Comparison of ENCODE assay signal across 1 cellular context in the genomic region with DNA sequence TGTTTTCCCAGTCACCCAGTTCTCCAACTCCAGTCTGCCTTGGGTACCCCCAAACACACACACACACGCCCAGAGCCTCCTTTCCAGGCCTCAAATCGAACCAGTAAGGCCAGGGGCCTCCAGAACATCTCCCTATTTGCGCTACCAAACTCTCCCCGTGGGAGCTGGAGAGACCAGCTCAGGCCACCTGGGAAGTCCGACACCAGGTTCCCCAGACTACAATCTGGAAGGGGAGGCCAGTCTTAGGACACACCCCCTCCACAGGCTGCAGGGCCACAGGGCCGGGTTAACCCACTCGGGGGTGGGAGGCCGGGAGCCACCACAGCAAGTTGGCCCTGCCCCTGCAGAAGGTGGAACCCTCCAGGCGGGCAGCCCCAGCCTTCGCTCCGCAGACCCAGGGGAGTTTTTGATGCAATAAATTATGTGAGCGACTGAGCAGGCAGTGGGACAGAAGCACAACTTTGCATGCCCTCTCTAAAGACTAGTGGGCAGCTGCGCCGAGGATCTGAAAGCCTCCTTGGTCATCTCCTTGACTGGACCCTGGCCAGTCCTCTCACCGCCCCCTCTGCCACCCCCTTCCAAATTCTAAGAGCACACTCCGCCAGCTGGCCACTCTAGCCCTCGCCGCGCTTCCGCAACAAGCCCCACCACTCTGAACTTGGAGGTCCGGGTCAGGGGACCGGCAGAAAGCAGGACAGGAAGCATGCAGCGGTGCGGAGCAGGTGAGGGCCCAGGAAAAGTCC.
TF ChIP-seq lines count a peak whose summit lies in the region.

No MANE protein-coding gene starts in this region.

TF ChIP-seq in HepG2, 621 proteins besides CTCF, POLR2A, EP300 and RAD21 (continued from another document):
- TF ChIP-seq, protein P1, sequence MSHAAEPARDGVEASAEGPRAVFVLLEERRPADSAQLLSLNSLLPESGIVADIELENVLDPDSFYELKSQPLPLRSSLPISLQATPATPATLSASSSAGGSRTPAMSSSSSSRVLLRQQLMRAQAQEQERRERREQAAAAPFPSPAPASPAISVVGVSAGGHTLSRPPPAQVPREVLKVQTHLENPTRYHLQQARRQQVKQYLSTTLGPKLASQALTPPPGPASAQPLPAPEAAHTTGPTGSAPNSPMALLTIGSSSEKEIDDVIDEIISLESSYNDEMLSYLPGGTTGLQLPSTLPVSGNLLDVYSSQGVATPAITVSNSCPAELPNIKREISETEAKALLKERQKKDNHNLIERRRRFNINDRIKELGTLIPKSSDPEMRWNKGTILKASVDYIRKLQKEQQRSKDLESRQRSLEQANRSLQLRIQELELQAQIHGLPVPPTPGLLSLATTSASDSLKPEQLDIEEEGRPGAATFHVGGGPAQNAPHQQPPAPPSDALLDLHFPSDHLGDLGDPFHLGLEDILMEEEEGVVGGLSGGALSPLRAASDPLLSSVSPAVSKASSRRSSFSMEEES (CRISPR knock-in tag; IDR thresholded peaks at IDR 0.05) = 0 out of 2 replicates have a peak, but pooled peaks have one; percentile 18
- TF ChIP-seq HMG20A (CRISPR knock-in tag; IDR thresholded peaks at IDR 0.05; ENCODE audit: borderline replicate concordance) = no peak
- peak; percentile 13 for TF ChIP-seq KDM5B (CRISPR knock-in tag; IDR thresholded peaks at IDR 0.05; ENCODE audit: borderline replicate concordance)
- peak; percentile 30; the same call in 1 of the 2 replicates for TF ChIP-seq JDP2 (CRISPR knock-in tag; IDR thresholded peaks at IDR 0.05; ENCODE audit: borderline replicate concordance)
- no peak for TF ChIP-seq GZF1 (CRISPR knock-in tag; IDR thresholded peaks at IDR 0.05)
- TF ChIP-seq, protein P2, sequence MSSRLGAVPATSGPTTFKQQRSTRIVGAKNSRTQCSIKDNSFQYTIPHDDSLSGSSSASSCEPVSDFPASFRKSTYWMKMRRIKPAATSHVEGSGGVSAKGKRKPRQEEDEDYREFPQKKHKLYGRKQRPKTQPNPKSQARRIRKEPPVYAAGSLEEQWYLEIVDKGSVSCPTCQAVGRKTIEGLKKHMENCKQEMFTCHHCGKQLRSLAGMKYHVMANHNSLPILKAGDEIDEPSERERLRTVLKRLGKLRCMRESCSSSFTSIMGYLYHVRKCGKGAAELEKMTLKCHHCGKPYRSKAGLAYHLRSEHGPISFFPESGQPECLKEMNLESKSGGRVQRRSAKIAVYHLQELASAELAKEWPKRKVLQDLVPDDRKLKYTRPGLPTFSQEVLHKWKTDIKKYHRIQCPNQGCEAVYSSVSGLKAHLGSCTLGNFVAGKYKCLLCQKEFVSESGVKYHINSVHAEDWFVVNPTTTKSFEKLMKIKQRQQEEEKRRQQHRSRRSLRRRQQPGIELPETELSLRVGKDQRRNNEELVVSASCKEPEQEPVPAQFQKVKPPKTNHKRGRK (CRISPR knock-in tag; IDR thresholded peaks at IDR 0.05) = no peak
- 0 out of 2 replicates have a peak, but pooled peaks have one; percentile 53 for TF ChIP-seq ELF4 (CRISPR knock-in tag; IDR thresholded peaks at IDR 0.05; ENCODE audit: borderline replicate concordance)
- TF ChIP-seq REL (CRISPR knock-in tag; conservative IDR thresholded peaks at IDR 0.05) = 0 out of 2 replicates have a peak, but pooled peaks have one; percentile 58
- no peak for TF ChIP-seq MYNN (CRISPR knock-in tag; IDR thresholded peaks at IDR 0.05; ENCODE audit: low read depth)
- 0 out of 2 replicates have a peak, but pooled peaks have one; percentile 41 for TF ChIP-seq PHF21A (CRISPR knock-in tag; IDR thresholded peaks at IDR 0.05)
- TF ChIP-seq, protein P3, sequence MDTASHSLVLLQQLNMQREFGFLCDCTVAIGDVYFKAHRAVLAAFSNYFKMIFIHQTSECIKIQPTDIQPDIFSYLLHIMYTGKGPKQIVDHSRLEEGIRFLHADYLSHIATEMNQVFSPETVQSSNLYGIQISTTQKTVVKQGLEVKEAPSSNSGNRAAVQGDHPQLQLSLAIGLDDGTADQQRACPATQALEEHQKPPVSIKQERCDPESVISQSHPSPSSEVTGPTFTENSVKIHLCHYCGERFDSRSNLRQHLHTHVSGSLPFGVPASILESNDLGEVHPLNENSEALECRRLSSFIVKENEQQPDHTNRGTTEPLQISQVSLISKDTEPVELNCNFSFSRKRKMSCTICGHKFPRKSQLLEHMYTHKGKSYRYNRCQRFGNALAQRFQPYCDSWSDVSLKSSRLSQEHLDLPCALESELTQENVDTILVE (CRISPR knock-in tag; IDR thresholded peaks at IDR 0.05) = no peak
- peak; percentile 77 for TF ChIP-seq RBM22 (optimal IDR thresholded peaks at IDR 0.05; ENCODE audit: low read length)
- 0 out of 2 replicates have a peak, but pooled peaks have one; percentile 61 for TF ChIP-seq EED (CRISPR knock-in tag; IDR thresholded peaks at IDR 0.05)
- TF ChIP-seq RBM39 (IDR thresholded peaks at IDR 0.05; ENCODE audit: low read depth, low read length, poor library complexity, severe bottlenecking) = peak; percentile 81
- TF ChIP-seq, protein P4, sequence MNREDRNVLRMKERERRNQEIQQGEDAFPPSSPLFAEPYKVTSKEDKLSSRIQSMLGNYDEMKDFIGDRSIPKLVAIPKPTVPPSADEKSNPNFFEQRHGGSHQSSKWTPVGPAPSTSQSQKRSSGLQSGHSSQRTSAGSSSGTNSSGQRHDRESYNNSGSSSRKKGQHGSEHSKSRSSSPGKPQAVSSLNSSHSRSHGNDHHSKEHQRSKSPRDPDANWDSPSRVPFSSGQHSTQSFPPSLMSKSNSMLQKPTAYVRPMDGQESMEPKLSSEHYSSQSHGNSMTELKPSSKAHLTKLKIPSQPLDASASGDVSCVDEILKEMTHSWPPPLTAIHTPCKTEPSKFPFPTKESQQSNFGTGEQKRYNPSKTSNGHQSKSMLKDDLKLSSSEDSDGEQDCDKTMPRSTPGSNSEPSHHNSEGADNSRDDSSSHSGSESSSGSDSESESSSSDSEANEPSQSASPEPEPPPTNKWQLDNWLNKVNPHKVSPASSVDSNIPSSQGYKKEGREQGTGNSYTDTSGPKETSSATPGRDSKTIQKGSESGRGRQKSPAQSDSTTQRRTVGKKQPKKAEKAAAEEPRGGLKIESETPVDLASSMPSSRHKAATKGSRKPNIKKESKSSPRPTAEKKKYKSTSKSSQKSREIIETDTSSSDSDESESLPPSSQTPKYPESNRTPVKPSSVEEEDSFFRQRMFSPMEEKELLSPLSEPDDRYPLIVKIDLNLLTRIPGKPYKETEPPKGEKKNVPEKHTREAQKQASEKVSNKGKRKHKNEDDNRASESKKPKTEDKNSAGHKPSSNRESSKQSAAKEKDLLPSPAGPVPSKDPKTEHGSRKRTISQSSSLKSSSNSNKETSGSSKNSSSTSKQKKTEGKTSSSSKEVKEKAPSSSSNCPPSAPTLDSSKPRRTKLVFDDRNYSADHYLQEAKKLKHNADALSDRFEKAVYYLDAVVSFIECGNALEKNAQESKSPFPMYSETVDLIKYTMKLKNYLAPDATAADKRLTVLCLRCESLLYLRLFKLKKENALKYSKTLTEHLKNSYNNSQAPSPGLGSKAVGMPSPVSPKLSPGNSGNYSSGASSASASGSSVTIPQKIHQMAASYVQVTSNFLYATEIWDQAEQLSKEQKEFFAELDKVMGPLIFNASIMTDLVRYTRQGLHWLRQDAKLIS (CRISPR knock-in tag; IDR thresholded peaks at IDR 0.05) = peak; percentile 70; the same call in 1 of the 2 replicates
- TF ChIP-seq, protein P5, sequence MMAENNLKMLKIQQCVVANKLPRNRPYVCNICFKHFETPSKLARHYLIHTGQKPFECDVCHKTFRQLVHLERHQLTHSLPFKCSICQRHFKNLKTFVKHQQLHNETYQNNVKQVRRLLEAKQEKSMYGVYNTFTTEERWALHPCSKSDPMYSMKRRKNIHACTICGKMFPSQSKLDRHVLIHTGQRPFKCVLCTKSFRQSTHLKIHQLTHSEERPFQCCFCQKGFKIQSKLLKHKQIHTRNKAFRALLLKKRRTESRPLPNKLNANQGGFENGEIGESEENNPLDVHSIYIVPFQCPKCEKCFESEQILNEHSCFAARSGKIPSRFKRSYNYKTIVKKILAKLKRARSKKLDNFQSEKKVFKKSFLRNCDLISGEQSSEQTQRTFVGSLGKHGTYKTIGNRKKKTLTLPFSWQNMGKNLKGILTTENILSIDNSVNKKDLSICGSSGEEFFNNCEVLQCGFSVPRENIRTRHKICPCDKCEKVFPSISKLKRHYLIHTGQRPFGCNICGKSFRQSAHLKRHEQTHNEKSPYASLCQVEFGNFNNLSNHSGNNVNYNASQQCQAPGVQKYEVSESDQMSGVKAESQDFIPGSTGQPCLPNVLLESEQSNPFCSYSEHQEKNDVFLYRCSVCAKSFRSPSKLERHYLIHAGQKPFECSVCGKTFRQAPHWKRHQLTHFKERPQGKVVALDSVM (CRISPR knock-in tag; IDR thresholded peaks at IDR 0.05) = peak; percentile 42; the same call in 1 of the 2 replicates
- TF ChIP-seq ZNF446 (CRISPR knock-in tag; IDR thresholded peaks at IDR 0.05) = peak; percentile 67; the same call in 1 of the 2 replicates
- TF ChIP-seq ZNF30 (CRISPR knock-in tag; IDR thresholded peaks at IDR 0.05) = peak; percentile 52; the same call in 1 of the 2 replicates
- no peak; the same call in none of the 2 replicates for TF ChIP-seq ZNF160 (CRISPR knock-in tag; IDR thresholded peaks at IDR 0.05)
- 0 out of 2 replicates have a peak, but pooled peaks have one; percentile 83 for TF ChIP-seq WIZ (CRISPR knock-in tag; IDR thresholded peaks at IDR 0.05)
- no peak for TF ChIP-seq MAF1 (CRISPR knock-in tag; IDR thresholded peaks at IDR 0.05; ENCODE audit: borderline replicate concordance)
- 0 out of 2 replicates have a peak, but pooled peaks have one; percentile 15 for TF ChIP-seq MLLT10 (CRISPR knock-in tag; IDR thresholded peaks at IDR 0.05)
- TF ChIP-seq, protein P6, sequence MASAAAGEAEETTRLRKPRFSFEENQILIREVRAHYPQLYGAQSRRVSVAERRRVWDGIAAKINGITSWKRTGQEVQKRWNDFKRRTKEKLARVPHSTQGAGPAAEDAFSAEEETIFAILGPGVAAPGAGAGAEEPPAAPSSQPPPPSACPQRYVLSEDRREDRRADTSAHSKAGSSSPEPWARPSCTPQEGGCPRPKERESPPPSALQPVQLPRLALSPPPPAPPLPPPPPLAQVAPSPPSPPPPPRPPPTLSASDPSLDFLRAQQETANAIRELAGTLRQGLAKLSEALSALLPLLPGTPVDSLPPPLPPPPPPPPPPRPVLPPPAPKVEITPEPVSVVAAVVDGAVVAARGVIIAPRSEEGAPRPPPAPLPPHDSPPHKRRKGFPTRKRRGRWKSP (CRISPR knock-in tag; IDR thresholded peaks at IDR 0.05) = peak; percentile 16; the same call in 1 of the 2 replicates
- peak; percentile 32; the same call in 1 of the 2 replicates for TF ChIP-seq PHF20 (CRISPR knock-in tag; IDR thresholded peaks at IDR 0.05)
- 0 out of 2 replicates have a peak, but pooled peaks have one; percentile 12 for TF ChIP-seq HOXD1 (CRISPR knock-in tag; IDR thresholded peaks at IDR 0.05)
- TF ChIP-seq ZNF558 (CRISPR knock-in tag; IDR thresholded peaks at IDR 0.05; ENCODE audit: borderline replicate concordance) = peak; percentile 79
- 0 out of 2 replicates have a peak, but pooled peaks have one; percentile 14 for TF ChIP-seq REPIN1 (CRISPR knock-in tag; IDR thresholded peaks at IDR 0.05; ENCODE audit: borderline replicate concordance, low read depth)
- TF ChIP-seq, protein P7, sequence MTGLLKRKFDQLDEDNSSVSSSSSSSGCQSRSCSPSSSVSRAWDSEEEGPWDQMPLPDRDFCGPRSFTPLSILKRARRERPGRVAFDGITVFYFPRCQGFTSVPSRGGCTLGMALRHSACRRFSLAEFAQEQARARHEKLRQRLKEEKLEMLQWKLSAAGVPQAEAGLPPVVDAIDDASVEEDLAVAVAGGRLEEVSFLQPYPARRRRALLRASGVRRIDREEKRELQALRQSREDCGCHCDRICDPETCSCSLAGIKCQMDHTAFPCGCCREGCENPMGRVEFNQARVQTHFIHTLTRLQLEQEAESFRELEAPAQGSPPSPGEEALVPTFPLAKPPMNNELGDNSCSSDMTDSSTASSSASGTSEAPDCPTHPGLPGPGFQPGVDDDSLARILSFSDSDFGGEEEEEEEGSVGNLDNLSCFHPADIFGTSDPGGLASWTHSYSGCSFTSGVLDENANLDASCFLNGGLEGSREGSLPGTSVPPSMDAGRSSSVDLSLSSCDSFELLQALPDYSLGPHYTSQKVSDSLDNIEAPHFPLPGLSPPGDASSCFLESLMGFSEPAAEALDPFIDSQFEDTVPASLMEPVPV (CRISPR knock-in tag; IDR thresholded peaks at IDR 0.05) = peak; percentile 10; the same call in 1 of the 2 replicates
- TF ChIP-seq ZNF577 (CRISPR knock-in tag; IDR thresholded peaks at IDR 0.05; ENCODE audit: borderline replicate concordance, low read depth) = no peak
- TF ChIP-seq PAF1 (CRISPR knock-in tag; IDR thresholded peaks at IDR 0.05) = peak; percentile 93
TF ChIP-seq in HepG2: peak in this region for 89.
